1 cellular context compared by ENCODE assay signal in genomic region chr12:14959126-14959440, GRCh38.
TF ChIP-seq lines count a peak whose summit lies in the region.

No MANE protein-coding gene starts in this region.

TF ChIP-seq in SK-N-SH treated with all-trans-retinoic acid at 6 μM for 48 hours, 23 proteins besides CTCF, POLR2A, EP300 and RAD21 (continued from another document):
- TF ChIP-seq POU6F1 (CRISPR knock-in tag; IDR thresholded peaks at IDR 0.05; ENCODE audit: borderline replicate concordance, low read depth) (no peak), ZC3H10 (CRISPR knock-in tag; IDR thresholded peaks at IDR 0.05) (no peak), CREB5 (CRISPR knock-in tag; IDR thresholded peaks at IDR 0.05; ENCODE audit: low read depth) (no peak), TCF4 (CRISPR knock-in tag; IDR thresholded peaks at IDR 0.05; ENCODE audit: borderline replicate concordance) (no peak), ZFP30 (CRISPR knock-in tag; IDR thresholded peaks at IDR 0.05) (no peak), ZFP3 (CRISPR knock-in tag; IDR thresholded peaks at IDR 0.05) (no peak)
